7 cellular contexts compared by ENCODE assay signal in the genomic region with DNA sequence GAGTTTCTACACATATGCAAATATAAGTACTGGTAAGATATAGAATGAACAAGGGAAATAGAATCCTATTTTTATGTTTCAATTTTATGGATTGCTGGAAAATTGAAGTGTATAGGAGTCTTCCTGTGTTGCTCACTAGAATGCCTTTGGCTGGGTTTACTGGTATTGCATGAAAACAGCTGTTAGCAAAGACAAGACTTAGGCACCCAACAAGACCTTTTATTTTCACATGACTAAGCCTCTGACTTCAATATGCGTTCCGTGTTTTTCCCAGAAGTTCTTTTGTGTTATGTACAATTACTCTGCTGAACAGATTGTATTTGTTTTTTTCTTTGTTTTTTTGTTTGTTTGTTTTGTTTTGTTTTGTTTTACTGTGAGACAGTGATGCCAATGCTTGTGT. TPM values are rescaled to one million over a fixed set of nuclear protein-coding genes. Genes with fewer than 3 reads are reported as not detected.
DNase-seq lines count a peak whose midpoint lies in the region; TF ChIP-seq lines count a peak whose summit lies in the region.
"Not testable (repeated sequence)": the region's sequence is repeated elsewhere in the genome, so short reads cannot be mapped to it uniquely, and the experiment has no call there.

No MANE protein-coding gene starts in this region.

- not testable (repeated sequence) for H3K4me1 ChIP-seq in GM23248 (ENCODE audit: insufficient read depth); adipocyte (ENCODE audit: control insufficient read depth, insufficient read depth, low read length)

- TF ChIP-seq CTCF in AG09309 (IDR thresholded peaks at IDR 0.05; ENCODE audit: control insufficient read depth, insufficient read depth, low read depth, low read length, missing control alignments); fibroblast of pulmonary artery (IDR thresholded peaks at IDR 0.05; ENCODE audit: low read length, missing control alignments): not testable (repeated sequence)

- not testable (repeated sequence) for H3K9ac ChIP-seq in GM23248; adipocyte (ENCODE audit: low read length)

- not testable (repeated sequence) for H4K20me1 ChIP-seq in GM23248 (ENCODE audit: insufficient read depth)

- H3F3A ChIP-seq in GM23248 (ENCODE audit: insufficient read depth) = not testable (repeated sequence)

- not testable (repeated sequence) for H3K9me3 ChIP-seq in GM23248 (ENCODE audit: low read depth); adipocyte (ENCODE audit: control insufficient read depth, low read length)

- not testable (repeated sequence) for H3K36me3 ChIP-seq in GM23248 (ENCODE audit: low read depth); adipocyte (ENCODE audit: control insufficient read depth, insufficient read depth, low read length, severe bottlenecking)

- not testable (repeated sequence) for H3K9me2 ChIP-seq in GM23248 (ENCODE audit: insufficient read depth)

- not testable (repeated sequence) for H3K79me2 ChIP-seq in GM23248 (ENCODE audit: insufficient read depth)

- not testable (repeated sequence) for H3K27ac ChIP-seq in GM23248

- DNase-seq in AG09309 (ENCODE audit: low read depth) (peak; percentile 13), ELR (ENCODE audit: low read depth) (peak; percentile 10), GM23248 (peak; percentile 45), adipocyte (ENCODE audit: low read depth) (peak; percentile 8), fibroblast of gingiva (ENCODE audit: low read depth) (peak; percentile 48), fibroblast of pulmonary artery (ENCODE audit: low read depth) (peak; percentile 33), myocyte (ENCODE audit: low read depth) (peak; percentile 25)

- not testable (repeated sequence) for H3K4me3 ChIP-seq in AG09309 (ENCODE audit: control insufficient read depth, low read depth, low read length); GM23248; adipocyte (ENCODE audit: low read length); fibroblast of pulmonary artery (replicated peaks; ENCODE audit: low read depth, low read length)

- H3K27me3 ChIP-seq in GM23248 (replicated peaks; ENCODE audit: insufficient read depth); adipocyte (replicated peaks; ENCODE audit: control insufficient read depth, insufficient read depth, low read length): not testable (repeated sequence)

- WGBS in GM23248 (ENCODE audit: low coverage in 1 of 2, low lambda C conversion rate in 2 of 2, missing lambda C conversion rate in 2 of 2), 2 experiments = 12 to 21% methylated on average over 2 of the region's 2 CpGs

- H3K4me2 ChIP-seq in GM23248 (ENCODE audit: unreplicated experiment) = not testable (repeated sequence)

- in situ Hi-C loops in GM23248 (cut with MboI) = not testable (repeated sequence)

- H2AFZ ChIP-seq in GM23248 = not testable (repeated sequence)

RNA-seq across cellular contexts. Expression of a gene that starts 34.2 kb away (rescaled TPM):
- total RNA-seq in GM23248 (2014; rRNA removed; shearing (Covaris generic)) = 14.3 and 15.9 TPM in 2 replicates
- polyA plus RNA-seq in GM23248 (2016; fragmentation: Nextera tagmentation; extraction: Ambion mirVana) = 8.0 and 9.4 TPM in 2 replicates
- 12.6 and 13.6 TPM in 2 replicates for total RNA-seq in myocyte
- 17.8 TPM for polyA plus RNA-seq in myocyte (2012)
